14 cellular contexts compared by ENCODE assay signal in the genomic region with DNA sequence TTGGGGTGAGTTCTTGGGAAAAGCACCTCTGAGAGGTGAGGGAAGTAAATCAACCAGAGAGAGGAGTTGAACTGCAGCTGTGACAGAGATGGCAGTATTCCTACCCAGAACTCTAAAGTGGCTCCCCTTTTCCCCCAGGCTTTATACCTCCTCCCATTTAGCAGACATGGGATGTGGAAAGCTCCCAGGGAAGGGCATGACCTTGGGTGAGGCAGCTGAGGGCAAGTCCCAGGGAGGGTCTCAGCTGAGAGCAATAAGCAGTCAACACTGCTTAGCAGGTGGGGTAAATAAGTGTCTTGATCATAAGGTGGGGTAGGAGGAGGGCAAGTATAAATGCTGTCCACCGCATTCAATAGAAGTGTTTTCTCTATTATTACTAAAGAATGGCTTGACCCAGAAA.
A peak's percentile ranks its signal among the peaks of the same experiment; 100 is the strongest.
DNase-seq lines count a peak whose midpoint lies in the region; ATAC-seq and TF ChIP-seq lines count a peak whose summit lies in the region.
"Had no signal": no experiment of that assay in that cellular context is flagged by ENCODE, and none has a peak within 500 bp of the region (broad histone marks: within the 10 kb centered on the region; RNA-seq: fewer than 3 reads in every experiment).

No MANE protein-coding gene starts in this region.

- H3F3A ChIP-seq in GM23248 (ENCODE audit: insufficient read depth): peaks cover 52% of the 10 kb centered on the region

- H2AFZ ChIP-seq in GM23248 (0 out of 2 replicates have a peak overlapping the region, but pooled peaks have one; percentile 16), hepatocyte (no peak overlapping the region)

- H3K79me2 ChIP-seq in GM23248 (ENCODE audit: insufficient read depth): no peaks in the 10 kb centered on the region
- no peaks in the 10 kb centered on the region for H3K79me2 ChIP-seq in hepatocyte

- peak overlapping the region; percentile 90 for H3K27ac ChIP-seq in GM23248
- H3K27ac ChIP-seq in hepatocyte: peak overlapping the region; percentile 78
- peak overlapping the region; percentile 58 to 82 (median 76) for H3K27ac ChIP-seq in sigmoid colon
- H3K27ac ChIP-seq in upper lobe of right lung: no peak overlapping the region
- H3K27ac ChIP-seq: WERI-Rb-1 had no signal

- H3K9me3 ChIP-seq in GM23248 (ENCODE audit: low read depth): no peaks in the 10 kb centered on the region
- H3K9me3 ChIP-seq in hepatocyte (ENCODE audit: low read depth): no peaks in the 10 kb centered on the region
- H3K9me3 ChIP-seq in sigmoid colon: no peaks in the 10 kb centered on the region
- no peaks in the 10 kb centered on the region for H3K9me3 ChIP-seq in upper lobe of right lung
- H3K9me3 ChIP-seq: mucosa of descending colon had no signal

- H3K4me2 ChIP-seq in GM23248 (ENCODE audit: unreplicated experiment): peak overlapping the region; percentile 82
- H3K4me2 ChIP-seq in hepatocyte: no peak overlapping the region

- H3K9me2 ChIP-seq in GM23248 (ENCODE audit: insufficient read depth): no peaks in the 10 kb centered on the region
- H3K9me2 ChIP-seq in hepatocyte (replicated peaks; ENCODE audit: insufficient read depth): no peaks in the 10 kb centered on the region

- H3K4me1 Mint-ChIP-seq in brain: peaks cover 78% of the 10 kb centered on the region
- no peaks in the 10 kb centered on the region for H3K4me1 Mint-ChIP-seq in activated CD4-positive, alpha-beta T cell treated with anti-CD3 and anti-CD28 coated beads, Interleukin-2, amount 10 ng/mL, durations not matched to agents 24 days and 14 days

- intact Hi-C loops in sigmoid colon (cut with DNase I): loop anchor here (5.0 to 10.0 kb wide), 4 partner anchors 40 to 967 kb away; a partner anchor contains a TSS
- intact Hi-C loops in upper lobe of right lung (cut with DNase I): no loop called here
- intact Hi-C loops in activated CD4-positive, alpha-beta T cell treated with anti-CD3 and anti-CD28 coated beads, Interleukin-2, amount 10 ng/mL, durations not matched to agents 24 days and 14 days (cut with micrococcal nuclease): no loop called here

- H3K36me3 ChIP-seq in GM23248 (ENCODE audit: low read depth) (no peaks in the 10 kb centered on the region), hepatocyte (replicated peaks; ENCODE audit: insufficient read depth, low read depth) (no peaks in the 10 kb centered on the region), sigmoid colon (no peaks in the 10 kb centered on the region), upper lobe of right lung (no peaks in the 10 kb centered on the region)
- H3K36me3 ChIP-seq: WERI-Rb-1 had no signal

- H3K27me3 ChIP-seq in GM23248 (replicated peaks; ENCODE audit: insufficient read depth) (no peaks in the 10 kb centered on the region), hepatocyte (no peaks in the 10 kb centered on the region), sigmoid colon (no peaks in the 10 kb centered on the region), upper lobe of right lung (no peaks in the 10 kb centered on the region)

- TF ChIP-seq POLR2A in sigmoid colon (IDR thresholded peaks at IDR 0.05): no peak

- H3K4me3 Mint-ChIP-seq in brain: peak overlapping the region; percentile 21 to 75 (median 36)
- H3K4me3 Mint-ChIP-seq in activated CD4-positive, alpha-beta T cell treated with anti-CD3 and anti-CD28 coated beads, Interleukin-2, amount 10 ng/mL, durations not matched to agents 24 days and 14 days: no peak overlapping the region

- ATAC-seq in upper lobe of right lung: no peak
- ATAC-seq: mucosa of descending colon had no signal

- in situ Hi-C loops in GM23248 (cut with MboI): no loop called here

- H3K9ac ChIP-seq in GM23248: peak overlapping the region; percentile 73

- no peak for TF ChIP-seq EP300 in sigmoid colon (IDR thresholded peaks at IDR 0.05)

- H4K20me1 ChIP-seq in GM23248 (ENCODE audit: insufficient read depth) (no peaks in the 10 kb centered on the region), hepatocyte (ENCODE audit: insufficient read depth, poor library complexity, severe bottlenecking) (no peaks in the 10 kb centered on the region)

- H3K9me3 Mint-ChIP-seq in brain: no peaks in the 10 kb centered on the region
- no peaks in the 10 kb centered on the region for H3K9me3 Mint-ChIP-seq in activated CD4-positive, alpha-beta T cell treated with anti-CD3 and anti-CD28 coated beads, Interleukin-2, amount 10 ng/mL, durations not matched to agents 24 days and 14 days

- DNase-seq in GM23248: no peak
- DNase-seq in hepatocyte (ENCODE audit: low spot score): no peak
- no peak for DNase-seq in sigmoid colon
- no peak for DNase-seq in medulla oblongata (ENCODE audit: extremely low spot score)
- no peak for DNase-seq in activated effector memory CD4-positive, alpha-beta T cell treated with Interleukin-2 at 50 U/mL for 16 hours
- DNase-seq in upper lobe of right lung: no peak
- no peak for DNase-seq in activated CD4-positive, alpha-beta T cell treated with anti-CD3 and anti-CD28 coated beads, Interleukin-2, amount 10 ng/mL, durations not matched to agents 24 days and 14 days
- DNase-seq: AML-193, DND-41, H7, NCI-H774, WERI-Rb-1 had no signal

- H3K4me1 ChIP-seq in GM23248 (ENCODE audit: insufficient read depth): peaks cover 57% of the 10 kb centered on the region
- peaks cover 31% of the 10 kb centered on the region for H3K4me1 ChIP-seq in hepatocyte (ENCODE audit: insufficient read depth)
- peaks cover 0 to 95% (median 62%) of the 10 kb centered on the region in 4 donors for H3K4me1 ChIP-seq in sigmoid colon
- H3K4me1 ChIP-seq in upper lobe of right lung: no peaks in the 10 kb centered on the region

- no peaks in the 10 kb centered on the region for H3K27me3 Mint-ChIP-seq in brain
- peaks cover 7% of the 10 kb centered on the region for H3K27me3 Mint-ChIP-seq in activated CD4-positive, alpha-beta T cell treated with anti-CD3 and anti-CD28 coated beads, Interleukin-2, amount 10 ng/mL, durations not matched to agents 24 days and 14 days

- peak overlapping the region; percentile 54 to 97 (median 79) for H3K27ac Mint-ChIP-seq in brain
- no peak overlapping the region for H3K27ac Mint-ChIP-seq in activated CD4-positive, alpha-beta T cell treated with anti-CD3 and anti-CD28 coated beads, Interleukin-2, amount 10 ng/mL, durations not matched to agents 24 days and 14 days

- WGBS in GM23248 (ENCODE audit: low coverage in 1 of 2, low lambda C conversion rate in 2 of 2, missing lambda C conversion rate in 2 of 2), 2 experiments: 94 to 100% methylated on average over 1 of the region's 1 CpG
- WGBS in hepatocyte (ENCODE audit: low lambda C conversion rate, missing lambda C conversion rate): 89% methylated on average over 1 of the region's 1 CpG
- 89 to 98% methylated on average over 1 of the region's 1 CpG for WGBS in sigmoid colon, 2 donors

- peak overlapping the region; percentile 46; the same call in 1 of the 2 replicates for H3K4me3 ChIP-seq in GM23248
- H3K4me3 ChIP-seq in hepatocyte: no peak overlapping the region
- no peak overlapping the region for H3K4me3 ChIP-seq in sigmoid colon
- no peak overlapping the region for H3K4me3 ChIP-seq in upper lobe of right lung
- H3K4me3 ChIP-seq: mucosa of descending colon had no signal

- TF ChIP-seq CTCF in brain (conservative IDR thresholded peaks at IDR 0.05): no peak
- TF ChIP-seq CTCF in hepatocyte (IDR thresholded peaks at IDR 0.05; ENCODE audit: poor library complexity): no peak
- no peak for TF ChIP-seq CTCF in sigmoid colon (IDR thresholded peaks at IDR 0.05)
- no peak for TF ChIP-seq CTCF in upper lobe of right lung (IDR thresholded peaks at IDR 0.05)

- H3K36me3 Mint-ChIP-seq in brain: peaks cover 3% of the 10 kb centered on the region
- no peaks in the 10 kb centered on the region for H3K36me3 Mint-ChIP-seq in activated CD4-positive, alpha-beta T cell treated with anti-CD3 and anti-CD28 coated beads, Interleukin-2, amount 10 ng/mL, durations not matched to agents 24 days and 14 days (ENCODE audit: low read depth)
